Comparison of ENCODE assay signal across 9 cellular contexts in the genomic region with DNA sequence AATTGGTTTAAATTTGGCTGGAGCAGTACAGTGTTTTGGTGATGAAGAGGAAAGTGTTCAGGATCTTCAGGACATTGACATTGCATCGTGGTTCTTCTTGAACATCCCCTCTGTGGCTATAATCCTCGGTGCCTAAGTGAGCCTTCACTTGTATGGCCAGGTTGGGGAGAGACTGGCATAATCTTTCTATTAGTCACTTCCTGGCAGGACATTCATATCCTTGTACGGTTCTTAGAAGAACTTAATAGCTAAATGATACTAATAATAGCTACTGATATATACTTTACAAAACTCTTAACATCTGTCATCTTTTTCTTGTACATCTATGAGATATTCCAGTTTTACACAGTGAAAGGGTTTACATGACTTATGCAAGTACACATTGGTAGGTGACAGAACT. TPM values are rescaled to one million over a fixed set of nuclear protein-coding genes. Genes with fewer than 3 reads are reported as not detected.
DNase-seq lines count a peak whose midpoint lies in the region; TF ChIP-seq lines count a peak whose summit lies in the region.
"Had no signal": no experiment of that assay in that cellular context is flagged by ENCODE, and none has a peak within 500 bp of the region (broad histone marks: within the 10 kb centered on the region; RNA-seq: fewer than 3 reads in every experiment).

No MANE protein-coding gene starts in this region.

- H3K4me3 ChIP-seq in OCI-LY3 (ENCODE audit: low read length), result peak overlapping the region; percentile 3; the same call in 1 of the 2 replicates
- no peak overlapping the region for H3K4me3 ChIP-seq in prostate gland

- no peaks in the 10 kb centered on the region for H3K79me2 ChIP-seq in OCI-LY3 (ENCODE audit: low read length)

- peak overlapping the region; percentile 55 for H3K4me2 ChIP-seq in OCI-LY3 (ENCODE audit: low read length)

- H4K20me1 ChIP-seq in OCI-LY3 (ENCODE audit: insufficient read depth, low read length), result no peaks in the 10 kb centered on the region

- H2AFZ ChIP-seq in OCI-LY3 (ENCODE audit: low read depth, low read length), result no peak overlapping the region

- H3K4me1 ChIP-seq in OCI-LY3 (ENCODE audit: low read length) (peaks cover 23% of the 10 kb centered on the region), prostate gland (replicated peaks) (peaks cover 5% of the 10 kb centered on the region)

- DNase-seq in Daoy (ENCODE audit: low read depth) (peak; percentile 71), epithelial cell of prostate (ENCODE audit: low read depth, low spot score) (peak; percentile 45), prostate gland (ENCODE audit: low spot score) (peak; percentile 25), NCI-H1694 (lab: John Stamatoyannopoulos, UW) (no peak), GM10266 (ENCODE audit: extremely low spot score) (no peak), NCI-H1105 (lab: John Stamatoyannopoulos, UW) (no peak), NCI-H345 treated with DMSO at 0.1 percent for 48 hours (lab: John Stamatoyannopoulos, UW; ENCODE audit: unreplicated experiment) (no peak)

- no peak overlapping the region for H3K9ac ChIP-seq in OCI-LY3 (ENCODE audit: low read length)

- H3K9me3 ChIP-seq in OCI-LY3 (ENCODE audit: insufficient read depth, low read length) (no peaks in the 10 kb centered on the region), prostate gland (no peaks in the 10 kb centered on the region)

- H3K36me3 ChIP-seq in OCI-LY3 (replicated peaks; ENCODE audit: low read depth, low read length) (no peaks in the 10 kb centered on the region), prostate gland (no peaks in the 10 kb centered on the region)

- WGBS in prostate gland, result 21% methylated on average over 3 of the region's 3 CpGs

- TF ChIP-seq CTCF in OCI-LY3 (IDR thresholded peaks at IDR 0.05; ENCODE audit: low read depth, low read length), result no peak
- no peak for TF ChIP-seq CTCF in prostate gland (IDR thresholded peaks at IDR 0.05)
- TF ChIP-seq CTCF in GM10266 (IDR thresholded peaks at IDR 0.05; ENCODE audit: control insufficient read depth, insufficient read depth, low read depth, missing control alignments), result no peak

- H3K27me3 ChIP-seq in OCI-LY3 (ENCODE audit: low read depth, low read length) (no peaks in the 10 kb centered on the region), prostate gland (replicated peaks; ENCODE audit: insufficient read depth) (no peaks in the 10 kb centered on the region)

- intact Hi-C loops in prostate gland (cut with DNase I), result loop anchor here (10.0 kb wide), 1 partner anchor 66 kb away; a partner anchor contains a TSS

- TF ChIP-seq POLR2A in prostate gland (IDR thresholded peaks at IDR 0.05), result peak; percentile 11

- H3K27ac ChIP-seq in OCI-LY3 (ENCODE audit: low read length), result peak overlapping the region; percentile 43; the same call in 1 of the 2 replicates
- peak overlapping the region; percentile 95 for H3K27ac ChIP-seq in epithelial cell of prostate
- peak overlapping the region in 1 of 2 donors; percentile 52 for H3K27ac ChIP-seq in prostate gland
- H3K27ac ChIP-seq: HL-60 had no signal

RNA-seq across cellular contexts. Expression of a gene that starts 35.8 kb away (rescaled TPM):
- 0.11 TPM in 1 of 2 replicates, not detected in the other for total RNA-seq in Daoy (2014; rRNA removed; shearing (Covaris generic))
- total RNA-seq in prostate gland, result under 1 TPM in 1 of 2 donors, not detected in 1; 0.34 TPM

RNA-seq across cellular contexts. Expression of a gene that starts 40.5 kb away (rescaled TPM):
- total RNA-seq in Daoy (2014; rRNA removed; shearing (Covaris generic)), result not detected in 2 replicates
- total RNA-seq in prostate gland, result 1 to 10 TPM in 1 of 2 donors, not detected in 1; 7.8 TPM

Comparison
In these comparisons a context has a peak if more than half of its experiments do, and no peak if none do; other contexts are left out.
1. DNase-seq: peak in Daoy (single experiment), epithelial cell of prostate (single experiment) and prostate gland (single experiment); none in NCI-H1694 (single experiment), GM10266 (single experiment), NCI-H1105 (single experiment) and NCI-H345 treated with DMSO at 0.1 percent for 48 hours (single experiment).